8 cellular contexts compared by ENCODE assay signal in the genomic region with DNA sequence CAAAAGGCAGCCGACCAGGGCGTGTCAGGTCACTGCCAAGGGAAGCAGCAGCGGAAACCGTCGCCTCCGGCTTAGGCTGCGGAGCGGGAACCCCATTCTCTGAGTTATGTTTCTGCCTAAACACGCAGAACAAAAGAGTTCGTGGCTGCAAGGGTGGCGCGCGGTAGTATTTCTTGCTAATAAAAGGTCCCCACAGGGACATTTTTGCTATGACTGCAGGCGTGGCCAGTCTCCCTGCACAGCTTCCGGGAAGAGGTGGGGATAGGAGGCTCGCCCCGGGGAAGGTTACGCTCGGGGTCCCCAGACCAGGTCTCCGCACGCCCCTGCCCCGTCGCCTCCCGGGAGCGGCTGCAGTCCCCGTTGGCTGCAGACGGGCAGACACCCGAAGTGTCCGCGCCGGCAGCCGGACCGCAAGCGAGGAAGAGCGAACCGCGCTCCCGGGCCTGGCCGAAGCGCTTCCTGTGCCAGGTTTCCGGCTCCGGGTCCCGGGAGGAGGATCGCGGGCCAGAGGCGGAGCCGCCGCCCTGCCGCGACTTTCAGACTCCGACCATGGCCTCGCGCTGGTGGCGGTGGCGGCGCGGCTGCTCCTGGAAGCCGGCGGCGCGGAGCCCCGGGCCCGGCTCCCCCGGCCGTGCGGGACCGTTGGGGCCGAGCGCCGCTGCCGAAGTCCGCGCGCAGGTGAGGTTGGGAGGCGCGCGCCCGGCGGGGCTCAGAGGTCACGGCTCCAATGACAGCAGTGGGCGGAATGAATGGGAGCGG. TPM values are rescaled to one million over a fixed set of nuclear protein-coding genes. Genes with fewer than 3 reads are reported as not detected.
DNase-seq lines count a peak whose midpoint lies in the region; ATAC-seq, FAIRE-seq and TF ChIP-seq lines count a peak whose summit lies in the region.

A gene with protein sequence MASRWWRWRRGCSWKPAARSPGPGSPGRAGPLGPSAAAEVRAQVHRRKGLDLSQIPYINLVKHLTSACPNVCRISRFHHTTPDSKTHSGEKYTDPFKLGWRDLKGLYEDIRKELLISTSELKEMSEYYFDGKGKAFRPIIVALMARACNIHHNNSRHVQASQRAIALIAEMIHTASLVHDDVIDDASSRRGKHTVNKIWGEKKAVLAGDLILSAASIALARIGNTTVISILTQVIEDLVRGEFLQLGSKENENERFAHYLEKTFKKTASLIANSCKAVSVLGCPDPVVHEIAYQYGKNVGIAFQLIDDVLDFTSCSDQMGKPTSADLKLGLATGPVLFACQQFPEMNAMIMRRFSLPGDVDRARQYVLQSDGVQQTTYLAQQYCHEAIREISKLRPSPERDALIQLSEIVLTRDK (plus strand): TSS at position 539 of the 759 bp plus-strand sequence. CDS start 11 bp downstream, at position 550.

- no peak for FAIRE-seq in pancreas (lab: Jason Lieb, UNC)

- H3K27ac ChIP-seq in KMS-11 (peak within 1 kb of the TSS; percentile 65), pancreas (peak within 1 kb of the TSS; percentile 67 to 87 (median 81)), transverse colon (peak within 1 kb of the TSS; percentile 90 to 97 (median 96))

- H3K9me3 ChIP-seq in pancreas (no peaks in the 10 kb centered on the region), transverse colon (no peaks in the 10 kb centered on the region)

- H3K27me3 ChIP-seq in KMS-11 (ENCODE audit: insufficient read depth, low read depth) (no peaks in the 10 kb centered on the region), pancreas (no peaks in the 10 kb centered on the region), transverse colon (no peaks in the 10 kb centered on the region)

- TF ChIP-seq EP300 in transverse colon (IDR thresholded peaks at IDR 0.05; ENCODE audit: low read depth): no peak

- H3K4me2 ChIP-seq in KMS-11: peak within 1 kb of the TSS; percentile 83

- H3K27ac Mint-ChIP-seq in activated naive CD4-positive, alpha-beta T cell treated with anti-CD3 and anti-CD28 coated beads, Interleukin-2, amount 50 U/mL, for 72 hours: peak within 1 kb of the TSS; percentile 96 to 98

- peak; percentile 74 for TF ChIP-seq POLR2A in transverse colon (IDR thresholded peaks at IDR 0.05)

- intact Hi-C loops in head of caudate nucleus (cut with DNase I): no loop called here
- intact Hi-C loops in pancreas (cut with DNase I): no loop called here
- intact Hi-C loops in transverse colon (cut with DNase I; ENCODE audit: low total_unique reads): no loop called here

- peaks cover 5% of the 10 kb centered on the region; the same call in 1 of the 2 replicates for H3K36me3 ChIP-seq in KMS-11 (ENCODE audit: insufficient read depth)
- H3K36me3 ChIP-seq in pancreas: no peaks in the 10 kb centered on the region
- no peaks in the 10 kb centered on the region for H3K36me3 ChIP-seq in transverse colon

- WGBS in pancreas, 2 donors: 0 to 1% methylated on average over 65 to 82 of the region's 82 CpGs
- WGBS in transverse colon (ENCODE audit: low coverage in 1 of 2), 2 donors: 0% methylated on average over 28 of the region's 82 CpGs; no CpG with 5 or more reads in 1 of the 2 donors

- peak within 1 kb of the TSS; percentile 84 for H2AFZ ChIP-seq in KMS-11 (ENCODE audit: low read depth)

- in situ Hi-C loops in transverse colon (cut with MboI; ENCODE audit: low pct_ligation_motif_present in 1 of 4, low pct_unique_long_range_greater_than_20kb in 1 of 4, low sequenced_read_pairs in 3 of 4): loop anchor here in 1 of 4 donors (25.0 kb wide), 1 partner anchor 360 kb away; no protein-coding TSS in a partner anchor

- H3K9ac ChIP-seq in KMS-11: peak within 1 kb of the TSS; percentile 90

- DNase-seq in ELR (ENCODE audit: low read depth): peak; percentile 74
- peak; percentile 48 for DNase-seq in SKM-1 (lab: John Stamatoyannopoulos, UW; ENCODE audit: unreplicated experiment)
- DNase-seq in activated naive CD4-positive, alpha-beta T cell treated with anti-CD3 and anti-CD28 coated beads, Interleukin-2, amount 50 U/mL, for 72 hours (ENCODE audit: low spot score in 2 of 2): peak; percentile 68 to 82
- DNase-seq in head of caudate nucleus: peak; percentile 48 to 91 (median 84)
- peak; percentile 55 to 88 (median 72) for DNase-seq in pancreas
- DNase-seq in transverse colon: peak; percentile 81

- TF ChIP-seq CTCF in KMS-11 (conservative IDR thresholded peaks at IDR 0.05; ENCODE audit: low read depth, low read length) (no peak), pancreas (IDR thresholded peaks at IDR 0.05) (no peak), transverse colon (IDR thresholded peaks at IDR 0.05) (no peak)

- H3K4me3 ChIP-seq in KMS-11 (IDR thresholded peaks at IDR 0.05; ENCODE audit: insufficient read depth, low read depth, low read length) (no peak within 1 kb of the TSS), pancreas (peak within 1 kb of the TSS; percentile 89 to 97 (median 93)), transverse colon (peak within 1 kb of the TSS; percentile 86 to 97 (median 94))

- peak; percentile 89 for ATAC-seq in GM21723 (IDR thresholded peaks at IDR 0.05; ENCODE audit: unreplicated experiment)
- peak; percentile 86 to 90 for ATAC-seq in activated naive CD4-positive, alpha-beta T cell treated with anti-CD3 and anti-CD28 coated beads, Interleukin-2, amount 50 U/mL, for 72 hours
- ATAC-seq in pancreas: peak; percentile 96 to 98 (median 97)

- peaks cover 25 to 37% of the 10 kb centered on the region in 2 donors for H3K36me3 Mint-ChIP-seq in activated naive CD4-positive, alpha-beta T cell treated with anti-CD3 and anti-CD28 coated beads, Interleukin-2, amount 50 U/mL, for 72 hours

- H3K9me3 Mint-ChIP-seq in activated naive CD4-positive, alpha-beta T cell treated with anti-CD3 and anti-CD28 coated beads, Interleukin-2, amount 50 U/mL, for 72 hours: no peaks in the 10 kb centered on the region

- H3K79me2 ChIP-seq in KMS-11 (ENCODE audit: insufficient read depth, low read depth): peaks cover 49% of the 10 kb centered on the region

- peaks cover 3% of the 10 kb centered on the region; the same call in 1 of the 2 replicates for H4K20me1 ChIP-seq in KMS-11 (ENCODE audit: insufficient read depth)

- peaks cover 14% of the 10 kb centered on the region for H3K4me1 ChIP-seq in KMS-11 (ENCODE audit: low read depth, poor library complexity, severe bottlenecking)
- peaks cover 0 to 10% (median 6%) of the 10 kb centered on the region in 3 donors for H3K4me1 ChIP-seq in pancreas
- H3K4me1 ChIP-seq in transverse colon: peaks cover 4 to 46% (median 35%) of the 10 kb centered on the region in 4 donors

RNA-seq across cellular contexts. Expression of the gene that starts here (rescaled TPM):
- total RNA-seq in activated naive CD4-positive, alpha-beta T cell treated with anti-CD3 and anti-CD28 coated beads, Interleukin-2, amount 50 U/mL, for 72 hours: 10 to 100 TPM; 11.5 to 17.6 TPM
- 1 to 10 TPM in 4 of 6 donors, under 1 TPM in 2; 0.69 to 2.7 (median 1.5) TPM for total RNA-seq in pancreas
- polyA plus RNA-seq in pancreas: 1 to 10 TPM; 2.7 to 3.1 TPM
- total RNA-seq in transverse colon: 10 to 100 TPM; 13.1 to 66.7 (median 23.8) TPM
